ENCODE assay signal across 21 cellular contexts in genomic region chr3:103919327-103919726, GRCh38.
A peak's percentile ranks its signal among the peaks of the same experiment; 100 is the strongest.
DNase-seq lines count a peak whose midpoint lies in the region; ATAC-seq and TF ChIP-seq lines count a peak whose summit lies in the region.
"Had no signal": no experiment of that assay in that cellular context is flagged by ENCODE, and none has a peak within 500 bp of the region (broad histone marks: within the 10 kb centered on the region; RNA-seq: fewer than 3 reads in every experiment).

No MANE protein-coding gene starts in this region.

- H2AFZ ChIP-seq in HCT116 (ENCODE audit: low read depth, low read length, poor library complexity, severe bottlenecking) (no peak overlapping the region), PC-9 (no peak overlapping the region)

- CTCF ChIA-PET in A673 (lab: Charles Lee) (no interaction called here), HCT116 (lab: Charles Lee) (no interaction called here), PC-9 (lab: Charles Lee) (no interaction called here)

- H3K4me2 ChIP-seq in HCT116 (ENCODE audit: low read length) = no peak overlapping the region
- H3K4me2 ChIP-seq in PC-9 = no peak overlapping the region
- H3K4me2 ChIP-seq: A549 had no signal

- H3K27me3 ChIP-seq in A673 (replicated peaks; ENCODE audit: insufficient read depth, low read depth, low read length, poor library complexity) (no peaks in the 10 kb centered on the region), HCT116 (ENCODE audit: insufficient read depth, low read length) (no peaks in the 10 kb centered on the region), endodermal cell (ENCODE audit: control insufficient read depth, insufficient read depth, low read length, poor library complexity, severe bottlenecking) (no peaks in the 10 kb centered on the region), PC-9 (ENCODE audit: insufficient read depth, low read depth) (no peaks in the 10 kb centered on the region)

- H3K9me3 ChIP-seq in A673 (ENCODE audit: low read depth, low read length, poor library complexity, severe bottlenecking) (peaks cover 2% of the 10 kb centered on the region), HCT116 (ENCODE audit: control insufficient read depth in 1 of 2, insufficient read depth in 1 of 2, low read depth in 1 of 2, low read length in 2 of 2) (no peaks in the 10 kb centered on the region), endodermal cell (ENCODE audit: control insufficient read depth, low read length) (no peaks in the 10 kb centered on the region), PC-9 (ENCODE audit: insufficient read depth, low read depth) (no peaks in the 10 kb centered on the region)
- H3K9me3 ChIP-seq: A549, Caco-2 had no signal

- TF ChIP-seq CTCF in A673 (conservative IDR thresholded peaks at IDR 0.05; ENCODE audit: low read depth, low read length) (peak; percentile 50), HCT116 (IDR thresholded peaks at IDR 0.05 in 2 of 3, conservative IDR thresholded peaks at IDR 0.05 in 1 of 3; ENCODE audit: borderline replicate concordance in 1 of 3, insufficient read depth in 1 of 3, low read depth in 2 of 3, low read length in 2 of 3) (peak in 1 of 3 experiments; percentile 25; a peak in 1 of 6 replicates), chondrocyte (IDR thresholded peaks at IDR 0.05) (peak; percentile 73), neural crest cell (conservative IDR thresholded peaks at IDR 0.05) (peak; percentile 16), endodermal cell (conservative IDR thresholded peaks at IDR 0.05) (no peak), PC-9 (conservative IDR thresholded peaks at IDR 0.05) (no peak; the same call in 1 of the 2 replicates)

- BruUV-seq in A673 (replicated peaks; lab: Mats Ljungman, UMichigan) (no TSS peak), HCT116 (replicated peaks; lab: Mats Ljungman, UMichigan) (no TSS peak), PC-9 (replicated peaks; lab: Mats Ljungman, UMichigan) (no TSS peak)

- H3K4me1 Mint-ChIP-seq in chondrocyte (ENCODE audit: low read depth) (peaks cover 22% of the 10 kb centered on the region), neural crest cell (no peaks in the 10 kb centered on the region), endodermal cell (no peaks in the 10 kb centered on the region)

- H3K4me3 Mint-ChIP-seq in chondrocyte (ENCODE audit: unreplicated experiment) = no peak overlapping the region
- no peak overlapping the region for H3K4me3 Mint-ChIP-seq in neural crest cell
- no peak overlapping the region for H3K4me3 Mint-ChIP-seq in endodermal cell
- H3K4me3 Mint-ChIP-seq: CD4-positive, alpha-beta T cell had no signal

- ATAC-seq in HCT116 = no peak
- ATAC-seq in HG03135 (IDR thresholded peaks at IDR 0.05; ENCODE audit: unreplicated experiment) = no peak
- ATAC-seq: A549 had no signal

- H3K27ac Mint-ChIP-seq in chondrocyte (ENCODE audit: unreplicated experiment) (no peak overlapping the region), neural crest cell (ENCODE audit: unreplicated experiment) (no peak overlapping the region), endodermal cell (no peak overlapping the region)
- H3K27ac Mint-ChIP-seq: CD4-positive, alpha-beta T cell had no signal

- intact Hi-C loops in A673 (cut with micrococcal nuclease; ENCODE audit: unreplicated experiment) (no loop called here), HCT116 (cut with micrococcal nuclease) (no loop called here), PC-9 (cut with micrococcal nuclease; ENCODE audit: unreplicated experiment) (no loop called here)

- H3K4me3 ChIP-seq in A673 (ENCODE audit: low read depth, low read length, poor library complexity, severe bottlenecking) = no peak overlapping the region
- no peak overlapping the region for H3K4me3 ChIP-seq in HCT116 (replicated peaks in 1 of 2; ENCODE audit: low read depth in 1 of 2, low read length in 2 of 2)
- H3K4me3 ChIP-seq in endodermal cell (ENCODE audit: low read length) = no peak overlapping the region
- H3K4me3 ChIP-seq in PC-9 = no peak overlapping the region
- H3K4me3 ChIP-seq: A549 had no signal

- H3K27me3 Mint-ChIP-seq in chondrocyte (ENCODE audit: low read depth) = peaks cover 2% of the 10 kb centered on the region
- no peaks in the 10 kb centered on the region for H3K27me3 Mint-ChIP-seq in neural crest cell (ENCODE audit: low read depth)
- H3K27me3 Mint-ChIP-seq in endodermal cell (ENCODE audit: insufficient read depth) = no peaks in the 10 kb centered on the region
- H3K27me3 Mint-ChIP-seq: CD4-positive, alpha-beta T cell had no signal

- H3K36me3 Mint-ChIP-seq in chondrocyte (ENCODE audit: low read depth) = no peaks in the 10 kb centered on the region
- H3K36me3 Mint-ChIP-seq in neural crest cell (ENCODE audit: low read depth) = no peaks in the 10 kb centered on the region
- no peaks in the 10 kb centered on the region for H3K36me3 Mint-ChIP-seq in endodermal cell (ENCODE audit: low read depth)

- 0 out of 2 replicates have a peak, but pooled peaks have one; percentile 16 for TF ChIP-seq RAD21 in HCT116 (IDR thresholded peaks at IDR 0.05; ENCODE audit: low read depth)

- H3K9me2 ChIP-seq in HCT116 (ENCODE audit: insufficient read depth) = no peaks in the 10 kb centered on the region
- no peaks in the 10 kb centered on the region; the same call in 1 of the 2 replicates for H3K9me2 ChIP-seq in PC-9 (ENCODE audit: insufficient read depth)

- no peaks in the 10 kb centered on the region for H3F3A ChIP-seq in PC-9 (ENCODE audit: insufficient read depth, low read depth)

- H3K9me3 Mint-ChIP-seq in chondrocyte (ENCODE audit: low read depth) (peaks cover 7% of the 10 kb centered on the region), neural crest cell (no peaks in the 10 kb centered on the region), endodermal cell (no peaks in the 10 kb centered on the region)

- TF ChIP-seq POLR2A in HCT116 (IDR thresholded peaks at IDR 0.05; ENCODE audit: borderline replicate concordance, extremely low read depth, insufficient read depth, insufficient read length) = no peak

- H3K79me2 ChIP-seq in HCT116 (ENCODE audit: insufficient read depth, low read length) = no peaks in the 10 kb centered on the region
- H3K79me2 ChIP-seq in PC-9 (ENCODE audit: low read depth) = no peaks in the 10 kb centered on the region

- POLR2A ChIA-PET in A673 (lab: Charles Lee; ENCODE audit: low non-redundant PET) = no interaction called here
- POLR2A ChIA-PET in HCT116 (lab: Charles Lee) = no interaction called here
- POLR2A ChIA-PET in PC-9 (lab: Charles Lee; ENCODE audit: unreplicated experiment) = no interaction called here

- H3K27ac ChIP-seq in A673 (ENCODE audit: low read depth, low read length, poor library complexity, severe bottlenecking) (no peak overlapping the region), HCT116 (ENCODE audit: low read depth, low read length) (no peak overlapping the region), endodermal cell (ENCODE audit: low read depth, low read length) (no peak overlapping the region), PC-9 (no peak overlapping the region)
- H3K27ac ChIP-seq: A549 had no signal

- H3K9ac ChIP-seq in HCT116 (ENCODE audit: low read length) = no peak overlapping the region
- H3K9ac ChIP-seq in endodermal cell (ENCODE audit: extremely low read depth, low read length, poor library complexity, severe bottlenecking) = no peak overlapping the region

- 63% methylated on average over 3 of the region's 3 CpGs; no CpG with 5 or more reads in 1 of the 2 experiments for WGBS in endodermal cell (ENCODE audit: insufficient coverage in 1 of 2, insufficient read length in 1 of 2), 2 experiments

- DNase-seq in A673 (ENCODE audit: low spot score) (peak; percentile 44), HCT116 (ENCODE audit: low read depth, low spot score) (no peak), chondrocyte (ENCODE audit: low spot score) (no peak), neural crest cell (ENCODE audit: low read depth, low spot score) (no peak), endodermal cell (no peak), PC-9 (no peak)
- no peak for DNase-seq in activated naive CD4-positive, alpha-beta T cell (lab: John Stamatoyannopoulos, UW)
- DNase-seq: Caco-2; CD4-positive, alpha-beta T cell; DMS 273 treated with DMSO at 0.1 percent for 48 hours; H7; KG1; MV-4-11; NCI-H2107; NCI-H226; NCI-H510A treated with DMSO at 0.1 percent for 48 hours; NCI-H82; OCI-M1; Right ventricle myocardium superior had no signal

- RAD21 ChIA-PET in HCT116 (lab: Charles Lee; ENCODE audit: low non-redundant PET in 1 of 2, low total read pairs in 2 of 2, uncharacterized antibody in 2 of 2, unreplicated experiment in 2 of 2) = no interaction called here

- peaks cover 23% of the 10 kb centered on the region for H3K4me1 ChIP-seq in A673 (ENCODE audit: insufficient read depth, low read length, poor library complexity, severe bottlenecking)
- no peaks in the 10 kb centered on the region for H3K4me1 ChIP-seq in HCT116 (ENCODE audit: control insufficient read depth in 1 of 2, insufficient read depth in 2 of 2, low read length in 2 of 2)
- no peaks in the 10 kb centered on the region for H3K4me1 ChIP-seq in endodermal cell (ENCODE audit: control insufficient read depth, insufficient read depth, low read length)
- H3K4me1 ChIP-seq in PC-9 (replicated peaks; ENCODE audit: insufficient read depth) = no peaks in the 10 kb centered on the region
- H3K4me1 ChIP-seq: A549, Caco-2 had no signal

- H3K36me3 ChIP-seq in A673 (ENCODE audit: insufficient read depth, low read length, poor library complexity, severe bottlenecking) (no peaks in the 10 kb centered on the region), HCT116 (ENCODE audit: control insufficient read depth in 1 of 2, insufficient read depth in 2 of 2, low read length in 2 of 2) (no peaks in the 10 kb centered on the region), endodermal cell (ENCODE audit: control insufficient read depth, insufficient read depth, low read length) (no peaks in the 10 kb centered on the region), PC-9 (ENCODE audit: low read depth) (no peaks in the 10 kb centered on the region)

- H4K20me1 ChIP-seq in HCT116 (ENCODE audit: insufficient read depth) (no peaks in the 10 kb centered on the region), PC-9 (ENCODE audit: insufficient read depth) (no peaks in the 10 kb centered on the region)

TF ChIP-seq in HCT116, 20 proteins besides CTCF, POLR2A, EP300 and RAD21 (continues in another document):
- TF ChIP-seq POLR2AphosphoS5 (IDR thresholded peaks at IDR 0.05; ENCODE audit: low read depth, low read length) (no peak), JUND (IDR thresholded peaks at IDR 0.05) (no peak), SRF (IDR thresholded peaks at IDR 0.05; ENCODE audit: low read depth) (no peak), MAX (IDR thresholded peaks at IDR 0.05) (no peak)

Comparison
In these comparisons a context has a peak if more than half of its experiments do, and no peak if none do; other contexts are left out.
1. CTCF ChIP-seq: peak in A673 (single experiment), chondrocyte (single experiment) and neural crest cell (single experiment); none in endodermal cell (single experiment) and PC-9 (single experiment).